In genomic region chr3:184291738-184292445, GRCh38 we compare ENCODE assay signal across 11 cellular contexts. TPM values are rescaled to one million over a fixed set of nuclear protein-coding genes. Genes with fewer than 3 reads are reported as not detected.
"Had no signal": no experiment of that assay in that cellular context is flagged by ENCODE, and none has a peak within 500 bp of the region (broad histone marks: within the 10 kb centered on the region; RNA-seq: fewer than 3 reads in every experiment).

No MANE protein-coding gene starts in this region.

- ATAC-seq: HCT116 had no signal

- H3K27ac ChIP-seq: GM23248 had no signal

- H2AFZ ChIP-seq: GM23248 had no signal

- FAIRE-seq: HTR-8/SVneo had no signal

- H3K4me3 Mint-ChIP-seq: HFFc6, IgD-negative memory B cell had no signal

- H3K36me3 Mint-ChIP-seq: IgD-negative memory B cell had no signal

- DNase-seq: GM23248, GOT3, H7, HFFc6, KBM-7 had no signal

- H3K9me3 ChIP-seq: HAP-1 had no signal

- H3K27ac Mint-ChIP-seq: HFFc6 had no signal

- H3K4me1 Mint-ChIP-seq: IgD-negative memory B cell had no signal

- H3K36me3 ChIP-seq: HAP-1 had no signal

- H3K9ac ChIP-seq: GM23248 had no signal

- H3K9me3 Mint-ChIP-seq: HFFc6, IgD-negative memory B cell had no signal

- H3K4me1 ChIP-seq: HAP-1 had no signal

- H3K4me3 ChIP-seq: GM23248, HAP-1 had no signal

RNA-seq across cellular contexts. Expression of gene ECE2, which starts 16.1 kb away (rescaled TPM):
- total RNA-seq: GM23248, H4, H7, HFFc6, HT-29 had no signal
- polyA plus RNA-seq: GM23248, IgD-negative memory B cell had no signal

RNA-seq across cellular contexts. Expression of gene CAMK2N2, which starts 30.5 kb away (rescaled TPM):
- total RNA-seq: HT-29 had no signal
- polyA plus RNA-seq: GM23248, IgD-negative memory B cell had no signal
